ENCODE assay signal across 34 cellular contexts in the genomic region with DNA sequence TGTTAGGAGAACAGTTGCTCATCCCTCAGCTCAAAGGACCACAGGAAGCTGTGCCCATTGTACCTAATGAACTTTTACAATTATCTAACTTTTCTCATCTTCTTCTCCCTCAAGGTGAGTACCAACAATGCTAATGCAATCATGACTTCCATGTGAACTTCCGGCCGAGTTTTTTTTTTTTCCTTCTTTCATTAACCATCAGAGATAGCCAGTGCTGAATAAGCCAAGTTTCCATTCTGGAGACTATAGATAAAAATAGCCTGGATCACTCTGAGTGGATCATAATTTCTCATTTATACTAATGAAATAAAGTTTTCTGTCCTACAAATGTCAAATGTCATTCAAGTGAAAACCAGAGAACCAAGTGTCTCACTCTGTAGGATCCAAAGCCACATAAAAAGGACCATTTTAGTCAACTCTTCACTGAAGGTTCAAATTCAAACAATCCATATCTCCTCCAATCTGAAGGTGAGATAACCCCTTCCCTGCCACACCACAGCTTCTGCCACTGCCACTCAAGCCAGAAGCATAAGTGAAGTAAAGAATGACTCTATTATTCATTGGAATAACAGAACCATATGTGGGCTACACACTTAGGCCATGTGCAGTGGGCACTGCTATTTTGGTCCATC.
"Had no signal": no experiment of that assay in that cellular context is flagged by ENCODE, and none has a peak within 500 bp of the region (broad histone marks: within the 10 kb centered on the region; RNA-seq: fewer than 3 reads in every experiment).

No MANE protein-coding gene starts in this region.

- H3K27me3 ChIP-seq: ascending aorta, cardiac muscle cell, SJCRH30 had no signal

- H3K4me3 Mint-ChIP-seq: activated B cell treated with CpG ODN at 0.5 μM for 24 hours; activated CD4-positive, alpha-beta memory T cell treated with anti-CD3 and anti-CD28 coated beads for 36 hours; activated naive CD4-positive, alpha-beta T cell treated with anti-CD3 and anti-CD28 coated beads for 36 hours; activated naive CD8-positive, alpha-beta T cell; activated T-cell treated with anti-CD3 and anti-CD28 coated beads, Interleukin-2, amount 50 U/mL, for 4 hours; central memory CD8-positive, alpha-beta T cell; IgD-negative memory B cell had no signal

- H3K9ac ChIP-seq: KMS-11 had no signal

- H3K27ac ChIP-seq: ascending aorta, cardiac muscle cell, KMS-11, SJCRH30, SK-N-MC, VCaP had no signal

- H3K27me3 Mint-ChIP-seq: activated B cell treated with CpG ODN at 0.5 μM for 24 hours; activated CD4-positive, alpha-beta memory T cell treated with anti-CD3 and anti-CD28 coated beads for 36 hours; activated naive CD8-positive, alpha-beta T cell; central memory CD8-positive, alpha-beta T cell; IgD-negative memory B cell had no signal

- H3K36me3 ChIP-seq: ascending aorta, cardiac muscle cell, SJCRH30 had no signal

- H3K9me3 ChIP-seq: ascending aorta, SJCRH30 had no signal

- H3K27ac Mint-ChIP-seq: activated B cell treated with CpG ODN at 0.5 μM for 24 hours; activated CD4-positive, alpha-beta memory T cell treated with anti-CD3 and anti-CD28 coated beads for 36 hours; activated naive CD4-positive, alpha-beta T cell treated with anti-CD3 and anti-CD28 coated beads for 36 hours; activated naive CD8-positive, alpha-beta T cell; activated T-helper 2 cell treated with anti-CD3 and anti-CD28 coated beads, Interferon-gamma antibody, Interleukin-2, Interleukin-4, amounts not matched to agents 10 μg/mL and 5 μg/mL and 100 μg/mL, durations not matched to agents 14 hours and 24 hours and 36 hours had no signal

- DNase-seq: activated B cell treated with CpG ODN at 0.5 μM for 24 hours; activated CD4-positive, alpha-beta memory T cell treated with anti-CD3 and anti-CD28 coated beads for 36 hours; activated CD4-positive, alpha-beta T cell treated with anti-CD3 and anti-CD28 coated beads for 4 hours; activated CD4-positive, alpha-beta T cell treated with anti-CD3 and anti-CD28 coated beads, Interleukin-2, amount 50 U/mL, for 1 hour; activated CD4-positive, CD25-positive, alpha-beta regulatory T cell treated with anti-CD3 and anti-CD28 coated beads, Interleukin-2, amount 50 U/mL, for 72 hours; activated CD8-positive, alpha-beta memory T cell treated with anti-CD3 and anti-CD28 coated beads, Interleukin-2, amount 50 U/mL, for 4 hours; activated gamma-delta T cell; activated naive CD4-positive, alpha-beta T cell treated with anti-CD3 and anti-CD28 coated beads for 36 hours; activated T-cell treated with anti-CD3 and anti-CD28 coated beads for 4 hours; activated T-cell treated with anti-CD3 and anti-CD28 coated beads, Interleukin-2, amount 50 U/mL, for 4 hours; amygdala; MM.1S; NCI-H1092 treated with DMSO at 0.1 percent for 48 hours; NCI-H1417; NCI-H146; NCI-H187; NCI-H2029 treated with DMSO at 0.1 percent for 48 hours; NCI-H2107; NCI-H2171; NCI-H510A; NCI-H526; NCI-H748 treated with DMSO at 0.1 percent for 48 hours; SHP77; SJCRH30; T1000 had no signal

- H3K36me3 Mint-ChIP-seq: activated CD4-positive, alpha-beta memory T cell treated with anti-CD3 and anti-CD28 coated beads for 36 hours; activated naive CD8-positive, alpha-beta T cell had no signal

- H3K4me3 ChIP-seq: ascending aorta, cardiac muscle cell, SJCRH30, SK-N-MC had no signal

- H3K4me1 ChIP-seq: SJCRH30 had no signal

- H3K4me2 ChIP-seq: KMS-11 had no signal

- H3K9me3 Mint-ChIP-seq: activated B cell treated with CpG ODN at 0.5 μM for 24 hours; activated CD4-positive, alpha-beta memory T cell treated with anti-CD3 and anti-CD28 coated beads for 36 hours; activated naive CD4-positive, alpha-beta T cell treated with anti-CD3 and anti-CD28 coated beads for 36 hours; activated T-cell treated with anti-CD3 and anti-CD28 coated beads, Interleukin-2, amount 50 U/mL, for 4 hours; activated T-helper 2 cell treated with anti-CD3 and anti-CD28 coated beads, Interferon-gamma antibody, Interleukin-2, Interleukin-4, amounts not matched to agents 10 μg/mL and 5 μg/mL and 100 μg/mL, durations not matched to agents 14 hours and 24 hours and 36 hours; central memory CD8-positive, alpha-beta T cell; IgD-negative memory B cell had no signal

- ATAC-seq: activated T-cell treated with anti-CD3 and anti-CD28 coated beads, Interleukin-2, amount 50 U/mL, for 4 hours had no signal
